Comparison of ENCODE assay signal across 1 cellular context in genomic region chr2:32250290-32250689, GRCh38.
A peak's percentile ranks its signal among the peaks of the same experiment; 100 is the strongest.
TF ChIP-seq lines count a peak whose summit lies in the region.

No MANE protein-coding gene starts in this region.

TF ChIP-seq in HepG2, 621 proteins besides CTCF, POLR2A, EP300 and RAD21 (continued from another document):
- TF ChIP-seq ZBTB39 (CRISPR knock-in tag; IDR thresholded peaks at IDR 0.05) (0 out of 2 replicates have a peak, but pooled peaks have one; percentile 51), IKZF5 (CRISPR knock-in tag; IDR thresholded peaks at IDR 0.05) (0 out of 2 replicates have a peak, but pooled peaks have one; percentile 40), ZXDC (CRISPR knock-in tag; IDR thresholded peaks at IDR 0.05) (no peak), JDP2 (CRISPR knock-in tag; IDR thresholded peaks at IDR 0.05; ENCODE audit: borderline replicate concordance) (no peak), ZMYM4 (CRISPR knock-in tag; IDR thresholded peaks at IDR 0.05) (peak; percentile 22; the same call in 1 of the 2 replicates), HMG20A (CRISPR knock-in tag; IDR thresholded peaks at IDR 0.05; ENCODE audit: borderline replicate concordance) (peak; percentile 33; the same call in 1 of the 2 replicates), MIXL1 (CRISPR knock-in tag; IDR thresholded peaks at IDR 0.05) (no peak), DRAP1 (CRISPR knock-in tag; IDR thresholded peaks at IDR 0.05) (no peak), MAFK (conservative IDR thresholded peaks at IDR 0.05 in 1 of 2, IDR thresholded peaks at IDR 0.05 in 1 of 2; ENCODE audit: low read length in 2 of 2) (peak in 1 of 2 experiments; percentile 43; a peak in 3 of 4 replicates), AGO2 (optimal IDR thresholded peaks at IDR 0.05; ENCODE audit: low read depth, low read length) (no peak), MLXIP (CRISPR knock-in tag; IDR thresholded peaks at IDR 0.05; ENCODE audit: borderline replicate concordance) (no peak), ZNF354B (CRISPR knock-in tag; IDR thresholded peaks at IDR 0.05) (no peak), ZNF782 (CRISPR knock-in tag; IDR thresholded peaks at IDR 0.05; ENCODE audit: borderline replicate concordance) (0 out of 2 replicates have a peak, but pooled peaks have one; percentile 26), HDAC2 (CRISPR knock-in tag; IDR thresholded peaks at IDR 0.05) (no peak), BRCA1 (CRISPR knock-in tag; IDR thresholded peaks at IDR 0.05) (no peak), ZNF800 (CRISPR knock-in tag; IDR thresholded peaks at IDR 0.05) (0 out of 2 replicates have a peak, but pooled peaks have one; percentile 29), CREM (IDR thresholded peaks at IDR 0.05) (no peak), CREM (CRISPR knock-in tag; IDR thresholded peaks at IDR 0.05) (no peak), FOXC1 (CRISPR knock-in tag; IDR thresholded peaks at IDR 0.05; ENCODE audit: borderline replicate concordance) (0 out of 2 replicates have a peak, but pooled peaks have one; percentile 59), KLF12 (CRISPR knock-in tag; IDR thresholded peaks at IDR 0.05; ENCODE audit: borderline replicate concordance) (0 out of 2 replicates have a peak, but pooled peaks have one; percentile 36), ZNF574 (CRISPR knock-in tag; IDR thresholded peaks at IDR 0.05) (0 out of 2 replicates have a peak, but pooled peaks have one; percentile 19), HNRNPUL1 (IDR thresholded peaks at IDR 0.05; ENCODE audit: low read depth, low read length) (no peak), PHF21A (CRISPR knock-in tag; IDR thresholded peaks at IDR 0.05) (no peak), ELF3 (CRISPR knock-in tag; IDR thresholded peaks at IDR 0.05) (peak; percentile 62; the same call in 1 of the 2 replicates), FOXA1 (IDR thresholded peaks at IDR 0.05) (no peak), FOXA1 (CRISPR knock-in tag; IDR thresholded peaks at IDR 0.05) (peak; percentile 52; the same call in 1 of the 2 replicates), PAXIP1 (CRISPR knock-in tag; conservative IDR thresholded peaks at IDR 0.05) (peak; percentile 51), FOXO1 (CRISPR knock-in tag; IDR thresholded peaks at IDR 0.05) (peak; percentile 48; the same call in 1 of the 2 replicates), AHDC1 (CRISPR knock-in tag; IDR thresholded peaks at IDR 0.05; ENCODE audit: borderline replicate concordance) (peak; percentile 41; the same call in 1 of the 2 replicates), NR2F1 (CRISPR knock-in tag; IDR thresholded peaks at IDR 0.05) (no peak)
